In the genomic region with DNA sequence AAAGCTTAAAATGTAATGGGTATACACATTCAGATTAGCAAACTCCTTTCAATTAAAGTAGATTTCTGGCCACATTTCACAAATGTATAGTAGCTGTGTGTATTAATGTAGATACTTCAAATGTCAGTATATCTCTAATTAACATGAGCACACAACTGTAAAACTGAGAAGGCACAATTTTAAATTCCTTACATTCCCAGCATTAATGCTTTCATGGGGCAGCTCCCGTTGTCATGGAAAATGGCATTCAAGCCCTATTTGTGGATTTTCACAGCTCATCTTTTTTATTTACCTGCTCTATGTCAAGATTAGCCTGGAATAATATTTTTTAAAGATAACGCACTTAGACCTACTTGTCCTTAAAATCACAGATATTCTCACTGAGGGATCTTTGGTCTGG, we compare ENCODE assay signal across 19 cellular contexts.
"Had no signal": no experiment of that assay in that cellular context is flagged by ENCODE, and none has a peak within 500 bp of the region (broad histone marks: within the 10 kb centered on the region; RNA-seq: fewer than 3 reads in every experiment).

No MANE protein-coding gene starts in this region.

- ATAC-seq: left lung; stimulated activated naive CD8-positive, alpha-beta T cell treated with anti-CD3 and anti-CD28 coated beads, Interleukin-15, Interleukin-2, amounts not matched to agents 100 U/mL and 50 U/mL, for 24 hours had no signal

- H3K27ac ChIP-seq: left lung, sigmoid colon, thoracic aorta had no signal

- H3K27ac Mint-ChIP-seq: activated naive CD8-positive, alpha-beta T cell; memory B cell had no signal

- DNase-seq: activated CD4-positive, alpha-beta T cell treated with anti-CD3 and anti-CD28 coated beads for 1 hour; activated CD4-positive, alpha-beta T cell treated with anti-CD3 and anti-CD28 coated beads, Interleukin-2, amount 50 U/mL, for 48 hours; activated gamma-delta T cell; activated T-cell treated with anti-CD3 and anti-CD28 coated beads, Interleukin-2, amount 50 U/mL, for 48 hours; aorta; esophagus squamous epithelium; foreskin fibroblast; head of caudate nucleus; islet precursor cell; left lung; sigmoid colon; stimulated activated CD4-positive, alpha-beta T cell treated with anti-CD3 and anti-CD28 coated beads, Interleukin-12 subunit alpha, Interleukin-12 subunit beta, amount 100 ng/mL, for 4 hours; stimulated activated CD4-positive, alpha-beta T cell treated with anti-CD3 and anti-CD28 coated beads, Interleukin-4, amount 100 ng/mL, for 1 hour; stimulated activated CD8-positive, alpha-beta memory T cell treated with anti-CD3 and anti-CD28 coated beads, Interleukin-4, amount 100 ng/mL, for 48 hours; stimulated activated naive CD8-positive, alpha-beta T cell treated with anti-CD3 and anti-CD28 coated beads, Interleukin-15, Interleukin-2, amounts not matched to agents 100 U/mL and 50 U/mL, for 24 hours; SW 1271 had no signal

- H3K9me3 ChIP-seq: esophagus squamous epithelium, left lung, sigmoid colon, thoracic aorta had no signal

- H3K4me1 ChIP-seq: left lung, sigmoid colon had no signal

- H3K4me3 Mint-ChIP-seq: activated naive CD8-positive, alpha-beta T cell; memory B cell had no signal

- H3K36me3 ChIP-seq: left lung, sigmoid colon, thoracic aorta had no signal

- H3K4me3 ChIP-seq: esophagus squamous epithelium, left lung, sigmoid colon, thoracic aorta had no signal

- H3K27me3 Mint-ChIP-seq: activated naive CD8-positive, alpha-beta T cell; memory B cell had no signal

- H3K4me1 Mint-ChIP-seq: memory B cell had no signal

- H3K36me3 Mint-ChIP-seq: activated naive CD8-positive, alpha-beta T cell; memory B cell had no signal

- H3K27me3 ChIP-seq: esophagus squamous epithelium, left lung, sigmoid colon had no signal
